Comparison of ENCODE assay signal across 8 cellular contexts in the genomic region with DNA sequence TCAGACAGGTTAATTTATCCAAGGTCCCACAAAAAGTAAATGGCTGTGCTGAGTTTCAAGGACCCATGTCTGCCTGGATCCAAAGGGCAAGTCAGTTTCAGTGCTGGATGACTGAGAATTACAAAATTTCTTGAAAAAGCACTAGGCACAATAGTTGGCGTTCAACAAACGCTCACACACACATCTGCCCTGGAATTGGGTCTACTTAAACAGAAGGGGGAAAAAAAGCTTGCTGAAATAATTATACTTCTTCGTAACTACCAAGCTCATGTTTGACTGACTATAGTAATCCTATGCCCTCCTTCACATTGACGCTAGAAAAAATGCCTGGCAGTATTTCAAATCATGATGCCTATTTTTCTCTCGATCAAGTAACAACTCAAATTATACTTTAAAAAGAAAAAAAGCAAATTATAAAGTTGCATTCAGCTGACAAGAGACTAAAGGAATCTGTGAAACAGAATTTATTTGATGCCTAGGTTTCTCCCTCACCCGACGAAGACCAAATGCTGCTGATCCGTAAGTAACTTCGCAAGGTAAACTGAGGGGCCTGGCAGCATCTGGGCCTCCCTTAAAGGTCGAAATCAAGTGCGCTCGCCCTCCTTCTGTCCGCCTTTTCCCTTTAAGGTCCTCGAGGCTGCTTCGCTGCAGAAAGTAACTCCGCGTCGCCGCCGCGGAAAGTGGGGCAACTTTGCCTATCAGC. TPM values are rescaled to one million over a fixed set of nuclear protein-coding genes. Genes with fewer than 3 reads are reported as not detected.
DNase-seq lines count a peak whose midpoint lies in the region; ATAC-seq and TF ChIP-seq lines count a peak whose summit lies in the region.

No MANE protein-coding gene starts in this region.

- no peak for TF ChIP-seq POLR2A in IMR-90 (IDR thresholded peaks at IDR 0.05; ENCODE audit: low read depth, low read length)

- H3K23ac ChIP-seq in IMR-90 (ENCODE audit: low read depth, low read length), result peak overlapping the region; percentile 92

- peak overlapping the region; percentile 90 for H3K14ac ChIP-seq in IMR-90 (replicated peaks; ENCODE audit: low read depth, low read length)

- H3K4me1 ChIP-seq in IMR-90 (ENCODE audit: control insufficient read depth, insufficient read depth, low read length) (no peaks in the 10 kb centered on the region; the same call in 1 of the 2 replicates), thymus (ENCODE audit: control insufficient read depth, insufficient read depth, low read length) (peaks cover 10% of the 10 kb centered on the region)

- H3K4me3 ChIP-seq in BJ (ENCODE audit: low read depth, low read length) (peak overlapping the region; percentile 93), IMR-90 (ENCODE audit: insufficient read depth, low read depth, low read length) (peak overlapping the region; percentile 92), thymus (ENCODE audit: low read length) (peak overlapping the region; percentile 68)

- no peak for TF ChIP-seq RAD21 in IMR-90 (IDR thresholded peaks at IDR 0.05; ENCODE audit: low read length)

- H3K79me1 ChIP-seq in IMR-90 (ENCODE audit: low read depth in 1 of 2, low read length in 2 of 2), result peaks cover 0 to 22% of the 10 kb centered on the region in 2 experiments; a peak in 3 of 4 replicates

- H3K9me3 ChIP-seq in IMR-90 (ENCODE audit: control insufficient read depth, insufficient read depth, low read length) (no peaks in the 10 kb centered on the region), thymus (ENCODE audit: control insufficient read depth) (no peaks in the 10 kb centered on the region)

- peak overlapping the region; percentile 60; the same call in 1 of the 2 replicates for H3K4ac ChIP-seq in IMR-90 (ENCODE audit: low read depth, low read length)

- H2BK5ac ChIP-seq in IMR-90 (ENCODE audit: low read depth, low read length, poor library complexity, severe bottlenecking), result peak overlapping the region; percentile 25

- POLR2A ChIA-PET in BJ (lab: Charles Lee), result interaction anchor here (0.6 kb wide), 1 partner anchor 616 kb away, joined by 3 read pairs; no protein-coding TSS in a partner anchor
- POLR2A ChIA-PET in IMR-90 (lab: Charles Lee; ENCODE audit: unreplicated experiment), result interaction anchor here (0.7 kb wide), 2 partner anchors 13 to 123 kb away, joined by 13 to 16 read pairs; no protein-coding TSS in a partner anchor

- H4K8ac ChIP-seq in IMR-90 (ENCODE audit: low read depth in 2 of 2, low read length in 2 of 2), result peak overlapping the region; percentile 69 to 90

- in situ Hi-C loops in IMR-90 (cut with MboI; ENCODE audit: low sequenced_read_pairs), result no loop called here

- intact Hi-C loops in IMR-90 (cut with micrococcal nuclease), result loop anchor here (2.0 to 5.0 kb wide), 5 partner anchors 62 to 380 kb away; no protein-coding TSS in a partner anchor

- dilution Hi-C loops in IMR-90 (cut with HindIII; ENCODE audit: low sequenced_read_pairs, unreplicated experiment), result no loop called here

- H3K9me1 ChIP-seq in IMR-90 (ENCODE audit: insufficient read depth, low read length), result no peaks in the 10 kb centered on the region

- no peaks in the 10 kb centered on the region for H3K27me3 ChIP-seq in BJ (ENCODE audit: control insufficient read depth, insufficient read depth, low read length)
- no peaks in the 10 kb centered on the region for H3K27me3 ChIP-seq in IMR-90 (ENCODE audit: control insufficient read depth, insufficient read depth, low read length)
- no peaks in the 10 kb centered on the region for H3K27me3 ChIP-seq in thymus (ENCODE audit: control insufficient read depth, insufficient read depth)

- no peak for DNase-seq in BJ (ENCODE audit: low read depth)
- DNase-seq in IMR-90, result no peak
- DNase-seq in astrocyte of the hippocampus (ENCODE audit: low read depth, low spot score), result peak; percentile 28
- no peak for DNase-seq in left lobe of liver (ENCODE audit: low spot score)
- no peak for DNase-seq in islet precursor cell

- H3K4me2 ChIP-seq in IMR-90 (ENCODE audit: low read depth, low read length), result peak overlapping the region; percentile 86

- peaks cover 4% of the 10 kb centered on the region; the same call in 1 of the 2 replicates for H4K20me1 ChIP-seq in IMR-90 (ENCODE audit: insufficient read depth, low read length)

- H4K5ac ChIP-seq in IMR-90 (ENCODE audit: low read depth, low read length), result peak overlapping the region; percentile 16

- TF ChIP-seq CTCF in BJ (IDR thresholded peaks at IDR 0.05; ENCODE audit: insufficient read depth, low read depth, low read length) (no peak), IMR-90 (conservative IDR thresholded peaks at IDR 0.05; ENCODE audit: low read depth, low read length) (no peak)

- peak overlapping the region; percentile 80 for H2BK120ac ChIP-seq in IMR-90 (ENCODE audit: low read depth, low read length)

- 6% methylated on average over 8 of the region's 21 CpGs; no CpG with 5 or more reads in 1 of the 2 experiments for WGBS in IMR-90 (ENCODE audit: extremely low coverage in 2 of 2, insufficient read length in 1 of 2), 2 experiments
- 11% methylated on average over 21 of the region's 21 CpGs for WGBS in thymus

- H2AFZ ChIP-seq in IMR-90 (replicated peaks; ENCODE audit: low read length, poor library complexity), result peak overlapping the region; percentile 99

- ATAC-seq in IMR-90 (ENCODE audit: low read depth) (no peak), left lobe of liver (peak; percentile 1), GM19463 (IDR thresholded peaks at IDR 0.05; ENCODE audit: unreplicated experiment) (no peak), HG02884 (IDR thresholded peaks at IDR 0.05; ENCODE audit: unreplicated experiment) (no peak)

- no TSS peak for BruUV-seq in IMR-90 (replicated peaks; lab: Mats Ljungman, UMichigan)

- CTCF ChIA-PET in BJ (lab: Yijun Ruan, JAX), result interaction anchor here (0.6 to 1.4 kb wide), 3 partner anchors 9 to 64 kb away, joined by 3 to 5 read pairs (median 3); no protein-coding TSS in a partner anchor
- CTCF ChIA-PET in IMR-90 (lab: Yijun Ruan, JAX), result interaction anchor here (0.6 kb wide), 1 partner anchor 317 kb away, joined by 4 read pairs; no protein-coding TSS in a partner anchor

- H2BK20ac ChIP-seq in IMR-90 (ENCODE audit: low read depth, low read length), result no peak overlapping the region; the same call in 1 of the 2 replicates

- H2BK15ac ChIP-seq in IMR-90 (ENCODE audit: low read depth, low read length), result no peak overlapping the region; the same call in 2 of the 3 replicates

- H3K36me3 ChIP-seq in BJ (ENCODE audit: control insufficient read depth, insufficient read depth, low read length) (no peaks in the 10 kb centered on the region), IMR-90 (ENCODE audit: control insufficient read depth, insufficient read depth, low read length) (no peaks in the 10 kb centered on the region), thymus (ENCODE audit: control insufficient read depth, insufficient read depth) (no peaks in the 10 kb centered on the region)

- no peak overlapping the region for H4K91ac ChIP-seq in IMR-90 (ENCODE audit: insufficient read depth, low read depth, low read length)

- no peak overlapping the region for H2AK5ac ChIP-seq in IMR-90 (ENCODE audit: low read depth, low read length)

- no peak overlapping the region for H3K18ac ChIP-seq in IMR-90 (ENCODE audit: low read depth, low read length)

- H3K56ac ChIP-seq in IMR-90 (ENCODE audit: extremely low read depth, insufficient read depth, low read length), result peak overlapping the region; percentile 69

- H3K27ac ChIP-seq in IMR-90 (ENCODE audit: insufficient read depth, low read length) (peak overlapping the region; percentile 44; the same call in 1 of the 2 replicates), thymus (ENCODE audit: low read depth) (peak overlapping the region; percentile 99)

- peak overlapping the region; percentile 96 for H3K9ac ChIP-seq in IMR-90 (ENCODE audit: low read depth, low read length)

- H2AK9ac ChIP-seq in IMR-90 (replicated peaks; ENCODE audit: low read depth, low read length, poor library complexity), result peak overlapping the region; percentile 90

TF ChIP-seq in IMR-90, 13 proteins besides CTCF, POLR2A, EP300 and RAD21:
- TF ChIP-seq, protein P1, sequence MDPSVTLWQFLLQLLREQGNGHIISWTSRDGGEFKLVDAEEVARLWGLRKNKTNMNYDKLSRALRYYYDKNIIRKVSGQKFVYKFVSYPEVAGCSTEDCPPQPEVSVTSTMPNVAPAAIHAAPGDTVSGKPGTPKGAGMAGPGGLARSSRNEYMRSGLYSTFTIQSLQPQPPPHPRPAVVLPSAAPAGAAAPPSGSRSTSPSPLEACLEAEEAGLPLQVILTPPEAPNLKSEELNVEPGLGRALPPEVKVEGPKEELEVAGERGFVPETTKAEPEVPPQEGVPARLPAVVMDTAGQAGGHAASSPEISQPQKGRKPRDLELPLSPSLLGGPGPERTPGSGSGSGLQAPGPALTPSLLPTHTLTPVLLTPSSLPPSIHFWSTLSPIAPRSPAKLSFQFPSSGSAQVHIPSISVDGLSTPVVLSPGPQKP (IDR thresholded peaks at IDR 0.05; ENCODE audit: borderline replicate concordance, low read depth, low read length), result no peak
- TF ChIP-seq CEBPB (IDR thresholded peaks at IDR 0.05; ENCODE audit: low read depth, low read length) (no peak), RFX5 (IDR thresholded peaks at IDR 0.05; ENCODE audit: low read depth, low read length) (no peak), FOS (IDR thresholded peaks at IDR 0.05; ENCODE audit: low read depth, low read length) (no peak), MXI1 (IDR thresholded peaks at IDR 0.05; ENCODE audit: borderline replicate concordance, low read depth, low read length) (no peak)
- TF ChIP-seq, protein P2, sequence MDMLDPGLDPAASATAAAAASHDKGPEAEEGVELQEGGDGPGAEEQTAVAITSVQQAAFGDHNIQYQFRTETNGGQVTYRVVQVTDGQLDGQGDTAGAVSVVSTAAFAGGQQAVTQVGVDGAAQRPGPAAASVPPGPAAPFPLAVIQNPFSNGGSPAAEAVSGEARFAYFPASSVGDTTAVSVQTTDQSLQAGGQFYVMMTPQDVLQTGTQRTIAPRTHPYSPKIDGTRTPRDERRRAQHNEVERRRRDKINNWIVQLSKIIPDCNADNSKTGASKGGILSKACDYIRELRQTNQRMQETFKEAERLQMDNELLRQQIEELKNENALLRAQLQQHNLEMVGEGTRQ (IDR thresholded peaks at IDR 0.05; ENCODE audit: low read depth, low read length), result no peak

RNA-seq across cellular contexts. Expression of a gene that starts 0.6 kb away (rescaled TPM):
- polyA plus RNA-seq in BJ (2011; rRNA removed), result 2.2 and 5.8 TPM in 2 replicates
- 2.0 and 2.5 TPM in 2 replicates for polyA minus RNA-seq in BJ (2011; rRNA and poly(A)+ RNA removed)
- total RNA-seq in IMR-90 (2012; rRNA removed), result 7.5 and 18.3 TPM in 2 replicates
- 4.0 and 5.3 TPM in 2 replicates for polyA plus RNA-seq in IMR-90 (2012; rRNA removed)
- 0.40 and 0.61 TPM in 2 replicates for polyA plus RNA-seq in IMR-90 (2012; cell fraction: cytosol; rRNA removed)
- polyA plus RNA-seq in IMR-90 (2012; cell fraction: nucleus; rRNA removed; ENCODE audit: low replicate concordance), result 0.71 and 3.3 TPM in 2 replicates
- 10.7 TPM for total RNA-seq in left lobe of liver
- polyA plus RNA-seq in thymus, result 28.0 TPM
